In the genomic region with DNA sequence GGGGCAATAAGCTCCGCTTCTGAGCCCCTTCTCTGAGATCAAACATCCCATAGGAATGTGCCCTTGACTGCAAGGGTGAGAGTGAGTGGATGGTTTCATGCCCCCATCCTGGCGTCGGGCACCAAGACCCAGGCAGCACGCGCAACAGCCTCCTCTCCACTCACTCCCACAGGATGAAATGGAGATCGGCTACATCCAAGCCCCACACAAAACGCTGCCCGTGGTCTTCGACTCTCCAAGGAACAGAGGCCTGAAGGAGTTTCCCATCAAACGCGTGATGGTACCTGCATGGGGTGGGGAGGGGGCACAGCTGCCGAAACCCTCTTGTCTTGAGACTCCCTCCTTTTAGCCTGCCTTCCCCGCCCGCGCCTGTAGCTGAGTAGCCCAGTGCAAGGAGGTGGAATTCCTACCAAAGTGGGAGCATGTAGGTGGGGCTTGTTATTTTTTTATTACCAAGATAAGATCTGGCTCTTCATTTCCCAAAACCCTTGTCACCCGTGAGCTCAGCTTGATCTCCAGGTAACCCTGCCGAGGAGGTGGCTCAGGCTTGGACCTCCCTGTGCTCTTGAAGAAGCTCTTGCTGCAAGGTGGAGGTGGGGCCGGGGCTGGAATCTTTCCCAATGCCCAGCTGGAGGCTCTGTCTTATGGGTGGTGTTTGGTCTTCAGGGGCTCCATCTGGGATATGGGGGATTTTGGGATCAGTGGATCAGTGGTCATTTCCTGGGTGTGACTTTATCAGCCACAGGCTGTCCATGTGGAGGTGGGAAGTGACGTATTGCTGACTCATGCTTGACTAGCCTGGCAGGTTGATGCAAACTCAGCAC, we compare ENCODE assay signal across 1 cellular context.
TF ChIP-seq lines count a peak whose summit lies in the region.

No MANE protein-coding gene starts in this region.

TF ChIP-seq in K562, 482 proteins besides CTCF, POLR2A, EP300 and RAD21 (continued from another document and continues in another):
- TF ChIP-seq, protein P1, sequence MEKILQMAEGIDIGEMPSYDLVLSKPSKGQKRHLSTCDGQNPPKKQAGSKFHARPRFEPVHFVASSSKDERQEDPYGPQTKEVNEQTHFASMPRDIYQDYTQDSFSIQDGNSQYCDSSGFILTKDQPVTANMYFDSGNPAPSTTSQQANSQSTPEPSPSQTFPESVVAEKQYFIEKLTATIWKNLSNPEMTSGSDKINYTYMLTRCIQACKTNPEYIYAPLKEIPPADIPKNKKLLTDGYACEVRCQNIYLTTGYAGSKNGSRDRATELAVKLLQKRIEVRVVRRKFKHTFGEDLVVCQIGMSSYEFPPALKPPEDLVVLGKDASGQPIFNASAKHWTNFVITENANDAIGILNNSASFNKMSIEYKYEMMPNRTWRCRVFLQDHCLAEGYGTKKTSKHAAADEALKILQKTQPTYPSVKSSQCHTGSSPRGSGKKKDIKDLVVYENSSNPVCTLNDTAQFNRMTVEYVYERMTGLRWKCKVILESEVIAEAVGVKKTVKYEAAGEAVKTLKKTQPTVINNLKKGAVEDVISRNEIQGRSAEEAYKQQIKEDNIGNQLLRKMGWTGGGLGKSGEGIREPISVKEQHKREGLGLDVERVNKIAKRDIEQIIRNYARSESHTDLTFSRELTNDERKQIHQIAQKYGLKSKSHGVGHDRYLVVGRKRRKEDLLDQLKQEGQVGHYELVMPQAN (IDR thresholded peaks at IDR 0.05; ENCODE audit: borderline replicate concordance) = no peak
- TF ChIP-seq CC2D1A (IDR thresholded peaks at IDR 0.05) (no peak), HDAC3 (IDR thresholded peaks at IDR 0.05; ENCODE audit: borderline replicate concordance, partially characterized antibody) (no peak), ZEB2 (IDR thresholded peaks at IDR 0.05) (peak; percentile 59), DPF2 (IDR thresholded peaks at IDR 0.05) (peak; percentile 87), ASH1L (IDR thresholded peaks at IDR 0.05; ENCODE audit: borderline replicate concordance, low read depth, partially characterized antibody) (no peak), NFIC (IDR thresholded peaks at IDR 0.05) (peak; percentile 23; the same call in 1 of the 2 replicates), MAFF (IDR thresholded peaks at IDR 0.05; ENCODE audit: low read length) (peak; percentile 97), ZNF253 (CRISPR knock-in tag; conservative IDR thresholded peaks at IDR 0.05) (no peak), XRCC5 (IDR thresholded peaks at IDR 0.05; ENCODE audit: low read depth, low read length) (no peak), JUN (IDR thresholded peaks at IDR 0.05; ENCODE audit: borderline replicate concordance, low read depth, low read length) (peak; percentile 55; the same call in 1 of the 2 replicates), JUN (CRISPR knock-in tag; IDR thresholded peaks at IDR 0.05; ENCODE audit: borderline replicate concordance) (0 out of 2 replicates have a peak, but pooled peaks have one; percentile 46), HEY1 (CRISPR knock-in tag; IDR thresholded peaks at IDR 0.05; ENCODE audit: borderline replicate concordance) (no peak), ZNF143 (CRISPR knock-in tag; IDR thresholded peaks at IDR 0.05) (no peak), MEF2A (IDR thresholded peaks at IDR 0.05; ENCODE audit: control insufficient read depth, low read depth, low read length) (no peak), SLC30A9 (CRISPR knock-in tag; IDR thresholded peaks at IDR 0.05) (no peak)
- TF ChIP-seq, protein P2, sequence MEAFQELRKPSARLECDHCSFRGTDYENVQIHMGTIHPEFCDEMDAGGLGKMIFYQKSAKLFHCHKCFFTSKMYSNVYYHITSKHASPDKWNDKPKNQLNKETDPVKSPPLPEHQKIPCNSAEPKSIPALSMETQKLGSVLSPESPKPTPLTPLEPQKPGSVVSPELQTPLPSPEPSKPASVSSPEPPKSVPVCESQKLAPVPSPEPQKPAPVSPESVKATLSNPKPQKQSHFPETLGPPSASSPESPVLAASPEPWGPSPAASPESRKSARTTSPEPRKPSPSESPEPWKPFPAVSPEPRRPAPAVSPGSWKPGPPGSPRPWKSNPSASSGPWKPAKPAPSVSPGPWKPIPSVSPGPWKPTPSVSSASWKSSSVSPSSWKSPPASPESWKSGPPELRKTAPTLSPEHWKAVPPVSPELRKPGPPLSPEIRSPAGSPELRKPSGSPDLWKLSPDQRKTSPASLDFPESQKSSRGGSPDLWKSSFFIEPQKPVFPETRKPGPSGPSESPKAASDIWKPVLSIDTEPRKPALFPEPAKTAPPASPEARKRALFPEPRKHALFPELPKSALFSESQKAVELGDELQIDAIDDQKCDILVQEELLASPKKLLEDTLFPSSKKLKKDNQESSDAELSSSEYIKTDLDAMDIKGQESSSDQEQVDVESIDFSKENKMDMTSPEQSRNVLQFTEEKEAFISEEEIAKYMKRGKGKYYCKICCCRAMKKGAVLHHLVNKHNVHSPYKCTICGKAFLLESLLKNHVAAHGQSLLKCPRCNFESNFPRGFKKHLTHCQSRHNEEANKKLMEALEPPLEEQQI (IDR thresholded peaks at IDR 0.05) = no peak
- TF ChIP-seq, protein P3, sequence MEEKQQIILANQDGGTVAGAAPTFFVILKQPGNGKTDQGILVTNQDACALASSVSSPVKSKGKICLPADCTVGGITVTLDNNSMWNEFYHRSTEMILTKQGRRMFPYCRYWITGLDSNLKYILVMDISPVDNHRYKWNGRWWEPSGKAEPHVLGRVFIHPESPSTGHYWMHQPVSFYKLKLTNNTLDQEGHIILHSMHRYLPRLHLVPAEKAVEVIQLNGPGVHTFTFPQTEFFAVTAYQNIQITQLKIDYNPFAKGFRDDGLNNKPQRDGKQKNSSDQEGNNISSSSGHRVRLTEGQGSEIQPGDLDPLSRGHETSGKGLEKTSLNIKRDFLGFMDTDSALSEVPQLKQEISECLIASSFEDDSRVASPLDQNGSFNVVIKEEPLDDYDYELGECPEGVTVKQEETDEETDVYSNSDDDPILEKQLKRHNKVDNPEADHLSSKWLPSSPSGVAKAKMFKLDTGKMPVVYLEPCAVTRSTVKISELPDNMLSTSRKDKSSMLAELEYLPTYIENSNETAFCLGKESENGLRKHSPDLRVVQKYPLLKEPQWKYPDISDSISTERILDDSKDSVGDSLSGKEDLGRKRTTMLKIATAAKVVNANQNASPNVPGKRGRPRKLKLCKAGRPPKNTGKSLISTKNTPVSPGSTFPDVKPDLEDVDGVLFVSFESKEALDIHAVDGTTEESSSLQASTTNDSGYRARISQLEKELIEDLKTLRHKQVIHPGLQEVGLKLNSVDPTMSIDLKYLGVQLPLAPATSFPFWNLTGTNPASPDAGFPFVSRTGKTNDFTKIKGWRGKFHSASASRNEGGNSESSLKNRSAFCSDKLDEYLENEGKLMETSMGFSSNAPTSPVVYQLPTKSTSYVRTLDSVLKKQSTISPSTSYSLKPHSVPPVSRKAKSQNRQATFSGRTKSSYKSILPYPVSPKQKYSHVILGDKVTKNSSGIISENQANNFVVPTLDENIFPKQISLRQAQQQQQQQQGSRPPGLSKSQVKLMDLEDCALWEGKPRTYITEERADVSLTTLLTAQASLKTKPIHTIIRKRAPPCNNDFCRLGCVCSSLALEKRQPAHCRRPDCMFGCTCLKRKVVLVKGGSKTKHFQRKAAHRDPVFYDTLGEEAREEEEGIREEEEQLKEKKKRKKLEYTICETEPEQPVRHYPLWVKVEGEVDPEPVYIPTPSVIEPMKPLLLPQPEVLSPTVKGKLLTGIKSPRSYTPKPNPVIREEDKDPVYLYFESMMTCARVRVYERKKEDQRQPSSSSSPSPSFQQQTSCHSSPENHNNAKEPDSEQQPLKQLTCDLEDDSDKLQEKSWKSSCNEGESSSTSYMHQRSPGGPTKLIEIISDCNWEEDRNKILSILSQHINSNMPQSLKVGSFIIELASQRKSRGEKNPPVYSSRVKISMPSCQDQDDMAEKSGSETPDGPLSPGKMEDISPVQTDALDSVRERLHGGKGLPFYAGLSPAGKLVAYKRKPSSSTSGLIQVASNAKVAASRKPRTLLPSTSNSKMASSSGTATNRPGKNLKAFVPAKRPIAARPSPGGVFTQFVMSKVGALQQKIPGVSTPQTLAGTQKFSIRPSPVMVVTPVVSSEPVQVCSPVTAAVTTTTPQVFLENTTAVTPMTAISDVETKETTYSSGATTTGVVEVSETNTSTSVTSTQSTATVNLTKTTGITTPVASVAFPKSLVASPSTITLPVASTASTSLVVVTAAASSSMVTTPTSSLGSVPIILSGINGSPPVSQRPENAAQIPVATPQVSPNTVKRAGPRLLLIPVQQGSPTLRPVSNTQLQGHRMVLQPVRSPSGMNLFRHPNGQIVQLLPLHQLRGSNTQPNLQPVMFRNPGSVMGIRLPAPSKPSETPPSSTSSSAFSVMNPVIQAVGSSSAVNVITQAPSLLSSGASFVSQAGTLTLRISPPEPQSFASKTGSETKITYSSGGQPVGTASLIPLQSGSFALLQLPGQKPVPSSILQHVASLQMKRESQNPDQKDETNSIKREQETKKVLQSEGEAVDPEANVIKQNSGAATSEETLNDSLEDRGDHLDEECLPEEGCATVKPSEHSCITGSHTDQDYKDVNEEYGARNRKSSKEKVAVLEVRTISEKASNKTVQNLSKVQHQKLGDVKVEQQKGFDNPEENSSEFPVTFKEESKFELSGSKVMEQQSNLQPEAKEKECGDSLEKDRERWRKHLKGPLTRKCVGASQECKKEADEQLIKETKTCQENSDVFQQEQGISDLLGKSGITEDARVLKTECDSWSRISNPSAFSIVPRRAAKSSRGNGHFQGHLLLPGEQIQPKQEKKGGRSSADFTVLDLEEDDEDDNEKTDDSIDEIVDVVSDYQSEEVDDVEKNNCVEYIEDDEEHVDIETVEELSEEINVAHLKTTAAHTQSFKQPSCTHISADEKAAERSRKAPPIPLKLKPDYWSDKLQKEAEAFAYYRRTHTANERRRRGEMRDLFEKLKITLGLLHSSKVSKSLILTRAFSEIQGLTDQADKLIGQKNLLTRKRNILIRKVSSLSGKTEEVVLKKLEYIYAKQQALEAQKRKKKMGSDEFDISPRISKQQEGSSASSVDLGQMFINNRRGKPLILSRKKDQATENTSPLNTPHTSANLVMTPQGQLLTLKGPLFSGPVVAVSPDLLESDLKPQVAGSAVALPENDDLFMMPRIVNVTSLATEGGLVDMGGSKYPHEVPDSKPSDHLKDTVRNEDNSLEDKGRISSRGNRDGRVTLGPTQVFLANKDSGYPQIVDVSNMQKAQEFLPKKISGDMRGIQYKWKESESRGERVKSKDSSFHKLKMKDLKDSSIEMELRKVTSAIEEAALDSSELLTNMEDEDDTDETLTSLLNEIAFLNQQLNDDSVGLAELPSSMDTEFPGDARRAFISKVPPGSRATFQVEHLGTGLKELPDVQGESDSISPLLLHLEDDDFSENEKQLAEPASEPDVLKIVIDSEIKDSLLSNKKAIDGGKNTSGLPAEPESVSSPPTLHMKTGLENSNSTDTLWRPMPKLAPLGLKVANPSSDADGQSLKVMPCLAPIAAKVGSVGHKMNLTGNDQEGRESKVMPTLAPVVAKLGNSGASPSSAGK (IDR thresholded peaks at IDR 0.05) = peak; percentile 70
- TF ChIP-seq, protein P4, sequence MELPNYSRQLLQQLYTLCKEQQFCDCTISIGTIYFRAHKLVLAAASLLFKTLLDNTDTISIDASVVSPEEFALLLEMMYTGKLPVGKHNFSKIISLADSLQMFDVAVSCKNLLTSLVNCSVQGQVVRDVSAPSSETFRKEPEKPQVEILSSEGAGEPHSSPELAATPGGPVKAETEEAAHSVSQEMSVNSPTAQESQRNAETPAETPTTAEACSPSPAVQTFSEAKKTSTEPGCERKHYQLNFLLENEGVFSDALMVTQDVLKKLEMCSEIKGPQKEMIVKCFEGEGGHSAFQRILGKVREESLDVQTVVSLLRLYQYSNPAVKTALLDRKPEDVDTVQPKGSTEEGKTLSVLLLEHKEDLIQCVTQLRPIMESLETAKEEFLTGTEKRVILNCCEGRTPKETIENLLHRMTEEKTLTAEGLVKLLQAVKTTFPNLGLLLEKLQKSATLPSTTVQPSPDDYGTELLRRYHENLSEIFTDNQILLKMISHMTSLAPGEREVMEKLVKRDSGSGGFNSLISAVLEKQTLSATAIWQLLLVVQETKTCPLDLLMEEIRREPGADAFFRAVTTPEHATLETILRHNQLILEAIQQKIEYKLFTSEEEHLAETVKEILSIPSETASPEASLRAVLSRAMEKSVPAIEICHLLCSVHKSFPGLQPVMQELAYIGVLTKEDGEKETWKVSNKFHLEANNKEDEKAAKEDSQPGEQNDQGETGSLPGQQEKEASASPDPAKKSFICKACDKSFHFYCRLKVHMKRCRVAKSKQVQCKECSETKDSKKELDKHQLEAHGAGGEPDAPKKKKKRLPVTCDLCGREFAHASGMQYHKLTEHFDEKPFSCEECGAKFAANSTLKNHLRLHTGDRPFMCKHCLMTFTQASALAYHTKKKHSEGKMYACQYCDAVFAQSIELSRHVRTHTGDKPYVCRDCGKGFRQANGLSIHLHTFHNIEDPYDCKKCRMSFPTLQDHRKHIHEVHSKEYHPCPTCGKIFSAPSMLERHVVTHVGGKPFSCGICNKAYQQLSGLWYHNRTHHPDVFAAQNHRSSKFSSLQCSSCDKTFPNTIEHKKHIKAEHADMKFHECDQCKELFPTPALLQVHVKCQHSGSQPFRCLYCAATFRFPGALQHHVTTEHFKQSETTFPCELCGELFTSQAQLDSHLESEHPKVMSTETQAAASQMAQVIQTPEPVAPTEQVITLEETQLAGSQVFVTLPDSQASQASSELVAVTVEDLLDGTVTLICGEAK (IDR thresholded peaks at IDR 0.05) = peak; percentile 53; the same call in 1 of the 2 replicates
- TF ChIP-seq, protein P4 (CRISPR knock-in tag; IDR thresholded peaks at IDR 0.05) = no peak
